ENCODE assay signal across 10 cellular contexts in genomic region chr2:226971029-226971584, GRCh38.
DNase-seq lines count a peak whose midpoint lies in the region; ATAC-seq and TF ChIP-seq lines count a peak whose summit lies in the region.
"Had no signal": no experiment of that assay in that cellular context is flagged by ENCODE, and none has a peak within 500 bp of the region (broad histone marks: within the 10 kb centered on the region; RNA-seq: fewer than 3 reads in every experiment).

No MANE protein-coding gene starts in this region.

- peak overlapping the region; percentile 33 for H3K27ac Mint-ChIP-seq in activated CD4-positive, alpha-beta T cell treated with anti-CD3 and anti-CD28 coated beads for 36 hours
- H3K27ac Mint-ChIP-seq in stimulated activated memory B cell treated with anti-CD40 and anti-IgM and Interleukin-4, amounts not matched to agents 10 μg/mL and 1 μg/mL and 100 μg/mL, for 72 hours: peak overlapping the region; percentile 85
- H3K27ac Mint-ChIP-seq in glutamatergic neuron (ENCODE audit: unreplicated experiment): no peak overlapping the region

- H3K9me3 Mint-ChIP-seq in activated CD4-positive, alpha-beta T cell treated with anti-CD3 and anti-CD28 coated beads for 36 hours (ENCODE audit: low read depth): no peaks in the 10 kb centered on the region
- H3K9me3 Mint-ChIP-seq in stimulated activated memory B cell treated with anti-CD40 and anti-IgM and Interleukin-4, amounts not matched to agents 10 μg/mL and 1 μg/mL and 100 μg/mL, for 72 hours: no peaks in the 10 kb centered on the region
- H3K9me3 Mint-ChIP-seq in glutamatergic neuron (ENCODE audit: unreplicated experiment): no peaks in the 10 kb centered on the region

- peaks cover 22% of the 10 kb centered on the region for H3K4me1 Mint-ChIP-seq in activated CD4-positive, alpha-beta T cell treated with anti-CD3 and anti-CD28 coated beads for 36 hours
- peaks cover 29% of the 10 kb centered on the region for H3K4me1 Mint-ChIP-seq in stimulated activated memory B cell treated with anti-CD40 and anti-IgM and Interleukin-4, amounts not matched to agents 10 μg/mL and 1 μg/mL and 100 μg/mL, for 72 hours
- peaks cover 4% of the 10 kb centered on the region for H3K4me1 Mint-ChIP-seq in glutamatergic neuron (ENCODE audit: low read depth, unreplicated experiment)

- CTCF ChIA-PET in activated CD4-positive, alpha-beta T cell treated with anti-CD3 and anti-CD28 coated beads for 36 hours (lab: Charles Lee): no interaction called here

- TF ChIP-seq CTCF in glutamatergic neuron (IDR thresholded peaks at IDR 0.05; ENCODE audit: partially characterized antibody, unreplicated experiment): no peak

- H3K36me3 Mint-ChIP-seq in activated CD4-positive, alpha-beta T cell treated with anti-CD3 and anti-CD28 coated beads for 36 hours (ENCODE audit: low read depth): peaks cover 20% of the 10 kb centered on the region
- peaks cover 19% of the 10 kb centered on the region for H3K36me3 Mint-ChIP-seq in stimulated activated memory B cell treated with anti-CD40 and anti-IgM and Interleukin-4, amounts not matched to agents 10 μg/mL and 1 μg/mL and 100 μg/mL, for 72 hours
- H3K36me3 Mint-ChIP-seq in glutamatergic neuron (ENCODE audit: unreplicated experiment): no peaks in the 10 kb centered on the region

- no peak for DNase-seq in activated CD4-positive, alpha-beta T cell treated with anti-CD3 and anti-CD28 coated beads for 36 hours
- DNase-seq in activated CD4-positive, alpha-beta T cell treated with anti-CD3 and anti-CD28 coated beads for 4 hours: no peak
- DNase-seq in superior temporal gyrus (ENCODE audit: extremely low spot score) (no peak), glutamatergic neuron (no peak), inferior parietal cortex (ENCODE audit: extremely low spot score) (no peak)
- DNase-seq: head of caudate nucleus, thyroid gland had no signal

- ATAC-seq in activated CD4-positive, alpha-beta T cell treated with anti-CD3 and anti-CD28 coated beads for 36 hours: peak; percentile 36
- peak; percentile 50 for ATAC-seq in GM21786 (IDR thresholded peaks at IDR 0.05; ENCODE audit: unreplicated experiment)
- peak; percentile 55 for ATAC-seq in HG03460 (IDR thresholded peaks at IDR 0.05; ENCODE audit: unreplicated experiment)
- peak; percentile 72 for ATAC-seq in stimulated activated memory B cell treated with anti-CD40 and anti-IgM and Interleukin-4, amounts not matched to agents 10 μg/mL and 1 μg/mL and 100 μg/mL, for 72 hours

- intact Hi-C loops in activated CD4-positive, alpha-beta T cell treated with anti-CD3 and anti-CD28 coated beads for 36 hours (cut with DNase I, micrococcal nuclease): loop anchor here in 1 of 2 experiments (5.0 kb wide), 1 partner anchor 134 kb away; the partner anchor contains the start of gene RHBDD1

- POLR2A ChIA-PET in activated CD4-positive, alpha-beta T cell treated with anti-CD3 and anti-CD28 coated beads for 36 hours (lab: Charles Lee): no interaction called here

- no peaks in the 10 kb centered on the region for H3K27me3 Mint-ChIP-seq in activated CD4-positive, alpha-beta T cell treated with anti-CD3 and anti-CD28 coated beads for 36 hours
- H3K27me3 Mint-ChIP-seq in stimulated activated memory B cell treated with anti-CD40 and anti-IgM and Interleukin-4, amounts not matched to agents 10 μg/mL and 1 μg/mL and 100 μg/mL, for 72 hours: no peaks in the 10 kb centered on the region
- no peaks in the 10 kb centered on the region for H3K27me3 Mint-ChIP-seq in glutamatergic neuron (ENCODE audit: unreplicated experiment)

- peak overlapping the region; percentile 15 for H3K4me3 Mint-ChIP-seq in activated CD4-positive, alpha-beta T cell treated with anti-CD3 and anti-CD28 coated beads for 36 hours
- peak overlapping the region; percentile 75 for H3K4me3 Mint-ChIP-seq in stimulated activated memory B cell treated with anti-CD40 and anti-IgM and Interleukin-4, amounts not matched to agents 10 μg/mL and 1 μg/mL and 100 μg/mL, for 72 hours
- H3K4me3 Mint-ChIP-seq in glutamatergic neuron (ENCODE audit: unreplicated experiment): no peak overlapping the region
